In genomic region chr5:85334-85995, GRCh38 we compare ENCODE assay signal across 2 cellular contexts.
TF ChIP-seq lines count a peak whose summit lies in the region.

No MANE protein-coding gene starts in this region.

TF ChIP-seq in WTC11, 78 proteins besides CTCF, POLR2A, EP300 and RAD21:
- TF ChIP-seq GTF2I (CRISPR knock-in tag; conservative IDR thresholded peaks at IDR 0.05) (no peak), ZNF121 (CRISPR knock-in tag; IDR thresholded peaks at IDR 0.05) (peak; percentile 69)

TF ChIP-seq in HepG2, 621 proteins besides CTCF, POLR2A, EP300 and RAD21:
- no peak for TF ChIP-seq RAD51 (IDR thresholded peaks at IDR 0.05; ENCODE audit: borderline replicate concordance)
- TF ChIP-seq TFDP2 (CRISPR knock-in tag; IDR thresholded peaks at IDR 0.05): no peak
- TF ChIP-seq KLF15 (CRISPR knock-in tag; IDR thresholded peaks at IDR 0.05; ENCODE audit: borderline replicate concordance): no peak
- TF ChIP-seq ZBTB25 (CRISPR knock-in tag; IDR thresholded peaks at IDR 0.05): no peak
- TF ChIP-seq ARNT (IDR thresholded peaks at IDR 0.05): no peak
- no peak for TF ChIP-seq PTBP1 (IDR thresholded peaks at IDR 0.05; ENCODE audit: low read depth, low read length, poor library complexity, severe bottlenecking)
- TF ChIP-seq ZFP1 (CRISPR knock-in tag; IDR thresholded peaks at IDR 0.05): no peak
- no peak for TF ChIP-seq TOPORS (CRISPR knock-in tag; IDR thresholded peaks at IDR 0.05)
